ENCODE assay signal across 2 cellular contexts in the genomic region with DNA sequence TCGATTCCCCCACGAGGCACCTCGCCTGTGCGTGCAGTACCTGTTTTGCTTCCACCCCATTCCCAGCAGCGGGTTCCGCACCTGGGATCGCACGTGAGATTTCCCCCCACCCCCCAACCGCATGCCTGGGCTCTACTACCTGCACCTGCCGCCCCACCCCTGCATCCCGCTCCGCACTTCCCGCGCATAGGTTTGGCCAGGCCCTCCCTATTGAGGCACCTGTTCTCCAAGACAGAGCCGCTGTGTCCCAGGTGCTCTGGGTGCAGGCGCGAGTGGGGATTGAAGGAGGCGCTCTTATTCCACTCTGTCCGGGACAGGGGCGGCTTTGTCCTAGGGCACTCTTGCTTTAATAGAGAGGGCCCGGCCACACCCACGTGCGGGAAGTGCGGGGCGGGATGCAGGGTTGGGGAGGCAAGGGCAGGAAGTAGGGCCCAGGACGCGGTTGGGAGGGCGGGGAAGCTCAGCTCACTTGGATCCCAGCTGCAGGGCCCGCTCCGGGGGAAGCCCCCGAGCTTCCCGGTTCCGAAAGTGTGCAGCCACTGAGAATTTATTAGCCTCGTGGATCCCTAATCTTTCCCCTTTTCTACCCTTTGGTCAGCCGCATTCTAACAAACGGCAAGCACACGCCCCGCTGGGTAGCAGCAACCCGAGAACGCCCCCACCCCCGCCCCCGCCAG.
TF ChIP-seq lines count a peak whose summit lies in the region.

No MANE protein-coding gene starts in this region.

TF ChIP-seq in A549, 52 proteins besides CTCF, POLR2A, EP300 and RAD21:
- TF ChIP-seq EHMT2 (IDR thresholded peaks at IDR 0.05; ENCODE audit: low read depth) (no peak), HMGXB4 (CRISPR knock-in tag; IDR thresholded peaks at IDR 0.05; ENCODE audit: borderline replicate concordance) (no peak), PHF8 (IDR thresholded peaks at IDR 0.05; ENCODE audit: borderline replicate concordance, low read depth) (no peak), SMC3 (IDR thresholded peaks at IDR 0.05) (no peak)

TF ChIP-seq in SK-N-SH, 30 proteins besides CTCF, POLR2A, EP300 and RAD21:
- no peak for TF ChIP-seq ELF1 (IDR thresholded peaks at IDR 0.05)
- TF ChIP-seq RFX5 (IDR thresholded peaks at IDR 0.05; ENCODE audit: low read length): no peak
- no peak for TF ChIP-seq GABPA (IDR thresholded peaks at IDR 0.05; ENCODE audit: low read depth)
- no peak for TF ChIP-seq POLR2AphosphoS5 (IDR thresholded peaks at IDR 0.05; ENCODE audit: low read depth, low read length)
- TF ChIP-seq ZBTB33 (IDR thresholded peaks at IDR 0.05; ENCODE audit: borderline replicate concordance, low read depth): no peak
- no peak for TF ChIP-seq MEF2A (IDR thresholded peaks at IDR 0.05; ENCODE audit: borderline replicate concordance, low read depth)
- no peak for TF ChIP-seq GATA2 (CRISPR knock-in tag; IDR thresholded peaks at IDR 0.05)
- no peak for TF ChIP-seq FOXM1 (IDR thresholded peaks at IDR 0.05; ENCODE audit: low read depth)
- no peak for TF ChIP-seq TEAD4 (IDR thresholded peaks at IDR 0.05; ENCODE audit: borderline replicate concordance, insufficient read depth)
- TF ChIP-seq USF1 (IDR thresholded peaks at IDR 0.05; ENCODE audit: borderline replicate concordance, low read depth): no peak
- no peak for TF ChIP-seq TAF1 (IDR thresholded peaks at IDR 0.05; ENCODE audit: borderline replicate concordance, low read depth, low read length)
- TF ChIP-seq FOSL2 (IDR thresholded peaks at IDR 0.05; ENCODE audit: borderline replicate concordance, low read depth): no peak
- TF ChIP-seq CHD2 (IDR thresholded peaks at IDR 0.05; ENCODE audit: low read length, partially characterized antibody): no peak
